1 cellular context compared by ENCODE assay signal in the genomic region with DNA sequence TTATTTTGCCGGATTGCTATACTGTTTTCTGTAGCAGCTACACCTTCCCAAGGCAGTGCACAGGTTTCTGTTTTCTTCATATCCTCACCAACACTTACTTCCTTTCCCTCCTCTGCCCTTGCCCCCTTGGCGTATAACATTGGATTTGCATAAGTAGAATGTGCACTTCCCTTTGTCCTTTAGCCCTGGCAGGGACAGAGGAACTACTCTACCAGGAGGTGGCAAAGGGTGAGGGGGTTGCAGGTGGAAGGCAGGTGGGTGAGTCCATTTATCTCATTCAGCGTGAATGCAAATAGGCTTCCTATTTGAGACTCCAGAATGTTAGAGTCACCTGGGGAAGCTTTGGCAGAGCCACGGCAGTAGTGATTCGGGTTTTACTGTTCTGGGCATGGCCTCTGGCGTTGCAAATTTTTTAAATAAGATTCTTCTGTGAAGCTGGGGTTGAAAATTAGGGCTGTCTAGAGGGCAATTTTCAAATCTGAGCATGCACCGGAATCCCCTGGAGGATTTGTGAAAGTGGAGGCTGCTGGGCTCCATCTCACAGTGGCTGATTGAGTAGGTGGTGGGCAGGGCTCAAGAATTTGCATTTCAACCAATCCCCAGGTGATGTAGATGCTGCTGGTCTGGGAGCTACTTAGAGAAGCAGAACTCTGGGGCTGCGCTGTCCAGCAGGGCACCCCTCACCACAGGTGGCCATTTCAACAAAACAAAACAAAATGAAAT.
TF ChIP-seq lines count a peak whose summit lies in the region.

No MANE protein-coding gene starts in this region.

TF ChIP-seq in SK-N-SH, 30 proteins besides CTCF, POLR2A, EP300 and RAD21 (continued from another document):
- TF ChIP-seq REST (IDR thresholded peaks at IDR 0.05; ENCODE audit: low read depth, low read length), result no peak
- TF ChIP-seq TEAD4 (IDR thresholded peaks at IDR 0.05; ENCODE audit: borderline replicate concordance, insufficient read depth), result no peak
- TF ChIP-seq, protein P1, sequence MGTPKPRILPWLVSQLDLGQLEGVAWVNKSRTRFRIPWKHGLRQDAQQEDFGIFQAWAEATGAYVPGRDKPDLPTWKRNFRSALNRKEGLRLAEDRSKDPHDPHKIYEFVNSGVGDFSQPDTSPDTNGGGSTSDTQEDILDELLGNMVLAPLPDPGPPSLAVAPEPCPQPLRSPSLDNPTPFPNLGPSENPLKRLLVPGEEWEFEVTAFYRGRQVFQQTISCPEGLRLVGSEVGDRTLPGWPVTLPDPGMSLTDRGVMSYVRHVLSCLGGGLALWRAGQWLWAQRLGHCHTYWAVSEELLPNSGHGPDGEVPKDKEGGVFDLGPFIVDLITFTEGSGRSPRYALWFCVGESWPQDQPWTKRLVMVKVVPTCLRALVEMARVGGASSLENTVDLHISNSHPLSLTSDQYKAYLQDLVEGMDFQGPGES (IDR thresholded peaks at IDR 0.05; ENCODE audit: low read depth, low read length), result no peak
- no peak for TF ChIP-seq GATA2 (CRISPR knock-in tag; IDR thresholded peaks at IDR 0.05)
- no peak for TF ChIP-seq MEF2A (IDR thresholded peaks at IDR 0.05; ENCODE audit: borderline replicate concordance, low read depth)
- TF ChIP-seq NRF1 (IDR thresholded peaks at IDR 0.05; ENCODE audit: low read depth, low read length), result no peak
- TF ChIP-seq EZH2phosphoT487 (IDR thresholded peaks at IDR 0.05; ENCODE audit: borderline replicate concordance, low read depth), result no peak
- no peak for TF ChIP-seq RFX5 (IDR thresholded peaks at IDR 0.05; ENCODE audit: low read length)
- no peak for TF ChIP-seq SIN3A (IDR thresholded peaks at IDR 0.05; ENCODE audit: borderline replicate concordance, low read depth, low read length)
